ENCODE assay signal across 20 cellular contexts in genomic region chr5:95317085-95317484, GRCh38. TPM values are rescaled to one million over a fixed set of nuclear protein-coding genes. Genes with fewer than 3 reads are reported as not detected.
DNase-seq lines count a peak whose midpoint lies in the region; ATAC-seq and TF ChIP-seq lines count a peak whose summit lies in the region.
"Had no signal": no experiment of that assay in that cellular context is flagged by ENCODE, and none has a peak within 500 bp of the region (broad histone marks: within the 10 kb centered on the region; RNA-seq: fewer than 3 reads in every experiment).

No MANE protein-coding gene starts in this region.

- no peak overlapping the region for H3K4me3 ChIP-seq in PC-9
- H3K4me3 ChIP-seq in choroid plexus epithelial cell (ENCODE audit: low read depth, low read length): no peak overlapping the region
- H3K4me3 ChIP-seq in osteoblast (ENCODE audit: insufficient read depth, low read length): no peak overlapping the region
- H3K4me3 ChIP-seq in suprapubic skin: no peak overlapping the region
- H3K4me3 ChIP-seq: body of pancreas, dorsolateral prefrontal cortex, ovary had no signal

- H3K4me1 ChIP-seq in PC-9 (replicated peaks; ENCODE audit: insufficient read depth) (no peaks in the 10 kb centered on the region), osteoblast (ENCODE audit: insufficient read depth, low read length) (no peaks in the 10 kb centered on the region), suprapubic skin (no peaks in the 10 kb centered on the region)
- H3K4me1 ChIP-seq: body of pancreas had no signal

- no peaks in the 10 kb centered on the region for H3K27me3 ChIP-seq in PC-9 (ENCODE audit: insufficient read depth, low read depth)
- no peaks in the 10 kb centered on the region for H3K27me3 ChIP-seq in osteoblast (ENCODE audit: insufficient read depth, low read length)
- peaks cover 4% of the 10 kb centered on the region for H3K27me3 ChIP-seq in suprapubic skin
- H3K27me3 ChIP-seq: body of pancreas, dorsolateral prefrontal cortex, ovary had no signal

- peak; percentile 20 for DNase-seq in ELF-1 (ENCODE audit: low read depth, low spot score)
- no peak for DNase-seq in PC-9
- no peak for DNase-seq in choroid plexus epithelial cell (ENCODE audit: low read depth)
- peak; percentile 5 for DNase-seq in osteoblast (ENCODE audit: insufficient read length, low spot score, missing footprints)
- no peak for DNase-seq in suprapubic skin (ENCODE audit: low spot score in 2 of 2)
- no peak for DNase-seq in GM10248 (ENCODE audit: extremely low spot score)
- DNase-seq: activated CD4-positive, CD25-positive, alpha-beta regulatory T cell; activated T-cell treated with anti-CD3 and anti-CD28 coated beads, Interleukin-2, amount 50 U/mL, for 72 hours; EL; HFFc6; NCI-H1417; ovary; Right ventricle myocardium superior; stimulated activated naive CD8-positive, alpha-beta T cell treated with anti-CD3 and anti-CD28 coated beads, Interleukin-15, amount 100 ng/mL, for 72 hours had no signal

- TF ChIP-seq CTCF in PC-9 (conservative IDR thresholded peaks at IDR 0.05) (0 out of 2 replicates have a peak, but pooled peaks have one; percentile 22), choroid plexus epithelial cell (conservative IDR thresholded peaks at IDR 0.05; ENCODE audit: low read depth, low read length) (peak; percentile 25), osteoblast (IDR thresholded peaks at IDR 0.05; ENCODE audit: extremely low read depth, low read depth, low read length) (peak; percentile 9), suprapubic skin (IDR thresholded peaks at IDR 0.05) (no peak), GM10248 (IDR thresholded peaks at IDR 0.05; ENCODE audit: control extremely low read depth, extremely low read depth, low read depth, missing control alignments) (no peak)

- H4K20me1 ChIP-seq in PC-9 (ENCODE audit: insufficient read depth) (no peaks in the 10 kb centered on the region), osteoblast (ENCODE audit: insufficient read depth, low read length) (no peaks in the 10 kb centered on the region)

- no peak for ATAC-seq in HG03378 (IDR thresholded peaks at IDR 0.05; ENCODE audit: unreplicated experiment)
- ATAC-seq: activated naive CD4-positive, alpha-beta T cell treated with anti-CD3 and anti-CD28 coated beads, Interleukin-2, amount 50 U/mL, for 72 hours; activated T-cell treated with anti-CD3 and anti-CD28 coated beads, Interleukin-2, amount 50 U/mL, for 72 hours; esophagus mucosa; stimulated activated naive CD8-positive, alpha-beta T cell treated with anti-CD3 and anti-CD28 coated beads, Interleukin-15, amount 100 ng/mL, for 72 hours had no signal

- H3K9me3 ChIP-seq in PC-9 (ENCODE audit: insufficient read depth, low read depth) (no peaks in the 10 kb centered on the region), osteoblast (ENCODE audit: low read depth, low read length) (no peaks in the 10 kb centered on the region), suprapubic skin (no peaks in the 10 kb centered on the region)
- H3K9me3 ChIP-seq: body of pancreas, ovary had no signal

- TF ChIP-seq EP300 in suprapubic skin (IDR thresholded peaks at IDR 0.05): no peak

- no peak for TF ChIP-seq POLR2A in suprapubic skin (IDR thresholded peaks at IDR 0.05)

- BruUV-seq in PC-9 (replicated peaks; lab: Mats Ljungman, UMichigan): no TSS peak

- H3K9me2 ChIP-seq in PC-9 (ENCODE audit: insufficient read depth): no peaks in the 10 kb centered on the region

- no peaks in the 10 kb centered on the region for H3K36me3 ChIP-seq in PC-9 (ENCODE audit: low read depth)
- H3K36me3 ChIP-seq in osteoblast (ENCODE audit: insufficient read depth, low read length): no peaks in the 10 kb centered on the region
- H3K36me3 ChIP-seq in suprapubic skin: no peaks in the 10 kb centered on the region
- H3K36me3 ChIP-seq: ovary had no signal

- POLR2A ChIA-PET in PC-9 (lab: Charles Lee; ENCODE audit: unreplicated experiment) (no interaction called here), GM10248 (lab: Yijun Ruan, JAX) (no interaction called here)

- H3K79me2 ChIP-seq in PC-9 (ENCODE audit: low read depth): no peaks in the 10 kb centered on the region
- H3K79me2 ChIP-seq in osteoblast (ENCODE audit: insufficient read depth, low read length): no peaks in the 10 kb centered on the region

- 85% methylated on average over 2 of the region's 2 CpGs for WGBS in suprapubic skin

- H2AFZ ChIP-seq in PC-9 (no peak overlapping the region), osteoblast (ENCODE audit: low read length) (no peak overlapping the region)

- CTCF ChIA-PET in PC-9 (lab: Charles Lee): no interaction called here
- CTCF ChIA-PET in GM10248 (lab: Yijun Ruan, JAX): no interaction called here

- H3F3A ChIP-seq in PC-9 (ENCODE audit: insufficient read depth, low read depth): no peaks in the 10 kb centered on the region

- no peak overlapping the region for H3K4me2 ChIP-seq in PC-9
- H3K4me2 ChIP-seq in osteoblast (ENCODE audit: insufficient read depth, low read length): no peak overlapping the region

- H3K27ac ChIP-seq in PC-9: no peak overlapping the region
- no peak overlapping the region for H3K27ac ChIP-seq in osteoblast (ENCODE audit: low read depth, low read length)
- no peak overlapping the region for H3K27ac ChIP-seq in suprapubic skin
- H3K27ac ChIP-seq: ovary had no signal

- intact Hi-C loops in PC-9 (cut with micrococcal nuclease; ENCODE audit: unreplicated experiment): no loop called here

RNA-seq across cellular contexts. Expression of gene MCTP1, which starts 32.2 kb away (rescaled TPM):
- total RNA-seq in PC-9 (2021) (3.9 and 4.3 TPM in 2 replicates), osteoblast (5.8 and 6.8 TPM in 2 replicates), suprapubic skin (10 to 100 TPM in 2 of 4 donors, 1 to 10 TPM in 2; 5.0 to 19.1 (median 10.6) TPM)
- total RNA-seq: T-helper 2 cell treated with Interferon-gamma antibody and Interleukin-4, amounts not matched to agents 100 ng/mL and 5 ng/mL, for 36 hours had no signal

Comparison
In these comparisons a context has a peak if more than half of its experiments do, and no peak if none do; other contexts are left out.
1. DNase-seq: peak in ELF-1 (single experiment) and osteoblast (single experiment); none in PC-9 (0 of 2), choroid plexus epithelial cell (single experiment), suprapubic skin (0 of 2) and GM10248 (single experiment).
2. CTCF ChIP-seq: peak in PC-9 (single experiment), choroid plexus epithelial cell (single experiment) and osteoblast (single experiment); none in suprapubic skin (0 of 2) and GM10248 (single experiment).